In genomic region chr6:126341126-126341525, GRCh38 we compare ENCODE assay signal across 10 cellular contexts. TPM values are rescaled to one million over a fixed set of nuclear protein-coding genes. Genes with fewer than 3 reads are reported as not detected.
DNase-seq lines count a peak whose midpoint lies in the region; ATAC-seq and TF ChIP-seq lines count a peak whose summit lies in the region.
"Had no signal": no experiment of that assay in that cellular context is flagged by ENCODE, and none has a peak within 500 bp of the region (broad histone marks: within the 10 kb centered on the region; RNA-seq: fewer than 3 reads in every experiment).

No MANE protein-coding gene starts in this region.

- H2AFZ ChIP-seq in neuronal stem cell (ENCODE audit: low read length), result peak overlapping the region; percentile 83

- WGBS in neuronal stem cell (ENCODE audit: extremely low coverage in 2 of 2, insufficient read length in 2 of 2, insufficient replicate concordance in 1 of 2), 2 donors, result no CpG with 5 or more reads among the region's 3 CpGs

- H3K27me3 ChIP-seq in CD8-positive, alpha-beta memory T cell (ENCODE audit: insufficient read depth, low read length, poor library complexity, severe bottlenecking), result no peaks in the 10 kb centered on the region
- H3K27me3 ChIP-seq in endocrine pancreas (ENCODE audit: control insufficient read depth, insufficient read depth, low read length) (no peaks in the 10 kb centered on the region), neuronal stem cell (ENCODE audit: control insufficient read depth in 3 of 3, insufficient read depth in 3 of 3, low read depth in 1 of 3, low read length in 3 of 3) (no peaks in the 10 kb centered on the region)
- H3K27me3 ChIP-seq: heart right ventricle had no signal

- H3K4me3 ChIP-seq in CD8-positive, alpha-beta memory T cell (ENCODE audit: low read length), result peak overlapping the region; percentile 84
- H3K4me3 ChIP-seq in LNCaP clone FGC (ENCODE audit: low read depth, low read length) (peak overlapping the region; percentile 61), endocrine pancreas (ENCODE audit: control insufficient read depth, insufficient read depth, low read length) (peak overlapping the region; percentile 89), neuronal stem cell (ENCODE audit: low read length in 2 of 2) (peak overlapping the region in 1 of 2 donors; percentile 74)

- H2BK120ac ChIP-seq in neuronal stem cell (ENCODE audit: low read depth, low read length), result no peak overlapping the region

- H2AK5ac ChIP-seq in neuronal stem cell (ENCODE audit: low read depth, low read length), result no peak overlapping the region

- no peak for ATAC-seq in stimulated activated naive CD8-positive, alpha-beta T cell treated with anti-CD3 and anti-CD28 coated beads, Interleukin-15, Interleukin-2, amounts not matched to agents 100 U/mL and 50 U/mL, for 24 hours
- ATAC-seq in HG03442 (IDR thresholded peaks at IDR 0.05; ENCODE audit: unreplicated experiment), result no peak

- no peak overlapping the region for H3K4ac ChIP-seq in neuronal stem cell (ENCODE audit: low read length)

- no peak overlapping the region for H2BK12ac ChIP-seq in neuronal stem cell (ENCODE audit: low read length)

- no peak overlapping the region for H2BK5ac ChIP-seq in neuronal stem cell (ENCODE audit: low read length)

- H2BK15ac ChIP-seq in neuronal stem cell (ENCODE audit: low read length), result no peak overlapping the region

- H3K14ac ChIP-seq in neuronal stem cell (ENCODE audit: low read length), result no peak overlapping the region

- H4K8ac ChIP-seq in neuronal stem cell (ENCODE audit: low read depth, low read length), result no peak overlapping the region

- POLR2A ChIA-PET in CD8-positive, alpha-beta memory T cell (lab: Charles Lee), result no interaction called here

- no peaks in the 10 kb centered on the region for H3K36me3 ChIP-seq in CD8-positive, alpha-beta memory T cell (ENCODE audit: insufficient read depth, low read length)
- no peaks in the 10 kb centered on the region for H3K36me3 ChIP-seq in endocrine pancreas (ENCODE audit: control insufficient read depth, insufficient read depth, low read length)
- peaks cover 0 to 4% of the 10 kb centered on the region in 2 donors for H3K36me3 ChIP-seq in neuronal stem cell (replicated peaks in 1 of 2; ENCODE audit: control insufficient read depth in 2 of 2, insufficient read depth in 2 of 2, low read length in 2 of 2)
- H3K36me3 ChIP-seq: heart right ventricle had no signal

- H3K9ac ChIP-seq in endocrine pancreas (ENCODE audit: control insufficient read depth, insufficient read depth, low read length) (no peak overlapping the region), neuronal stem cell (ENCODE audit: low read depth, low read length, poor library complexity) (no peak overlapping the region)

- H3K27ac Mint-ChIP-seq in CD8-positive, alpha-beta memory T cell, result peak overlapping the region in 2 of 8 donors; percentile 22 to 76
- no peak overlapping the region for H3K27ac Mint-ChIP-seq in type B pancreatic cell

- H3K27ac ChIP-seq in CD8-positive, alpha-beta memory T cell (ENCODE audit: low read depth, low read length), result peak overlapping the region; percentile 51
- no peak overlapping the region for H3K27ac ChIP-seq in neuronal stem cell (replicated peaks; ENCODE audit: low read length)

- DNase-seq in CD8-positive, alpha-beta memory T cell, result no peak
- DNase-seq in LNCaP clone FGC (ENCODE audit: low read depth) (no peak), neuronal stem cell (ENCODE audit: low spot score) (no peak), DMS153 treated with DMSO at 0.1 percent for 48 hours (lab: John Stamatoyannopoulos, UW; ENCODE audit: unreplicated experiment) (no peak), type B pancreatic cell (ENCODE audit: extremely low spot score, unreplicated experiment) (no peak)
- no peak for DNase-seq in stimulated activated naive CD8-positive, alpha-beta T cell treated with anti-CD3 and anti-CD28 coated beads, Interleukin-15, Interleukin-2, amounts not matched to agents 100 U/mL and 50 U/mL, for 24 hours
- DNase-seq: heart right ventricle, NCI-H2227 treated with DMSO at 0.1 percent for 48 hours had no signal

- no peak overlapping the region for H3K23ac ChIP-seq in neuronal stem cell (ENCODE audit: low read depth, low read length, poor library complexity)

- H3K4me1 Mint-ChIP-seq in CD8-positive, alpha-beta memory T cell, result peaks cover 8 to 14% (median 9%) of the 10 kb centered on the region in 3 donors
- H3K4me1 Mint-ChIP-seq in type B pancreatic cell (ENCODE audit: unreplicated experiment), result peaks cover 29% of the 10 kb centered on the region

- TF ChIP-seq CTCF in LNCaP clone FGC (IDR thresholded peaks at IDR 0.05; ENCODE audit: control insufficient read depth, extremely low read depth, insufficient read depth), result no peak
- TF ChIP-seq CTCF in type B pancreatic cell (conservative IDR thresholded peaks at IDR 0.05), result no peak

- CTCF ChIA-PET in CD8-positive, alpha-beta memory T cell (lab: Charles Lee), result no interaction called here

- H3K9me3 Mint-ChIP-seq in CD8-positive, alpha-beta memory T cell, result no peaks in the 10 kb centered on the region
- no peaks in the 10 kb centered on the region for H3K9me3 Mint-ChIP-seq in type B pancreatic cell

- H3K4me2 ChIP-seq in neuronal stem cell (ENCODE audit: insufficient read depth, low read length, poor library complexity, severe bottlenecking), result peak overlapping the region; percentile 51

- H3K4me1 ChIP-seq in CD8-positive, alpha-beta memory T cell (ENCODE audit: insufficient read depth, low read length), result peaks cover 9% of the 10 kb centered on the region
- H3K4me1 ChIP-seq in endocrine pancreas (ENCODE audit: control insufficient read depth, insufficient read depth, low read length) (peaks cover 8% of the 10 kb centered on the region), neuronal stem cell (ENCODE audit: control insufficient read depth in 2 of 2, insufficient read depth in 1 of 2, low read depth in 1 of 2, low read length in 2 of 2) (peaks cover 5 to 7% of the 10 kb centered on the region in 2 donors)

- no peak overlapping the region for H3K18ac ChIP-seq in neuronal stem cell (ENCODE audit: low read length)

- no peaks in the 10 kb centered on the region for H3K36me3 Mint-ChIP-seq in CD8-positive, alpha-beta memory T cell
- H3K36me3 Mint-ChIP-seq in type B pancreatic cell, result no peaks in the 10 kb centered on the region

- no peaks in the 10 kb centered on the region for H3K27me3 Mint-ChIP-seq in CD8-positive, alpha-beta memory T cell
- no peaks in the 10 kb centered on the region for H3K27me3 Mint-ChIP-seq in type B pancreatic cell

- H4K91ac ChIP-seq in neuronal stem cell (ENCODE audit: low read depth, low read length, poor library complexity), result no peak overlapping the region

- H3K4me3 Mint-ChIP-seq in CD8-positive, alpha-beta memory T cell, result peak overlapping the region in 4 of 7 donors; percentile 10 to 49 (median 34)
- H3K4me3 Mint-ChIP-seq in type B pancreatic cell, result no peak overlapping the region

- H3K79me1 ChIP-seq in neuronal stem cell (ENCODE audit: low read depth, low read length), result no peaks in the 10 kb centered on the region

- no peaks in the 10 kb centered on the region for H3K9me3 ChIP-seq in CD8-positive, alpha-beta memory T cell (ENCODE audit: low read length)
- H3K9me3 ChIP-seq in endocrine pancreas (ENCODE audit: control insufficient read depth, low read length), result no peaks in the 10 kb centered on the region
- H3K9me3 ChIP-seq in neuronal stem cell (replicated peaks in 1 of 2; ENCODE audit: control insufficient read depth in 2 of 2, insufficient read depth in 1 of 2, low read depth in 1 of 2, low read length in 2 of 2), result no peaks in the 10 kb centered on the region
- H3K9me3 ChIP-seq: heart right ventricle had no signal

RNA-seq across cellular contexts. Expression of gene CENPW, which starts 1.2 kb away (rescaled TPM):
- total RNA-seq in CD8-positive, alpha-beta memory T cell, result 10 to 100 TPM; 50.0 to 54.1 TPM
- polyA plus RNA-seq in CD8-positive, alpha-beta memory T cell, result 3.1 TPM
- 70.8 TPM for polyA plus RNA-seq in neuronal stem cell (2013, experiment 1 of 2)
- 71.5 TPM for polyA plus RNA-seq in neuronal stem cell (2013, experiment 2 of 2)
- 22.5 and 42.0 TPM in 2 replicates for total RNA-seq in type B pancreatic cell (ENCODE audit: low replicate concordance)
